23 cellular contexts compared by ENCODE assay signal in genomic region chr5:181037365-181037861, GRCh38. TPM values are rescaled to one million over a fixed set of nuclear protein-coding genes. Genes with fewer than 3 reads are reported as not detected.
DNase-seq lines count a peak whose midpoint lies in the region; ATAC-seq and TF ChIP-seq lines count a peak whose summit lies in the region.
"Had no signal": no experiment of that assay in that cellular context is flagged by ENCODE, and none has a peak within 500 bp of the region (broad histone marks: within the 10 kb centered on the region; RNA-seq: fewer than 3 reads in every experiment).

No MANE protein-coding gene starts in this region.

- no peaks in the 10 kb centered on the region for H3K9me3 Mint-ChIP-seq in CD4-positive, alpha-beta T cell
- H3K9me3 Mint-ChIP-seq: CD8-positive, alpha-beta memory T cell had no signal

- H2AFZ ChIP-seq in GM23248 = no peak overlapping the region

- H3K27ac Mint-ChIP-seq in CD4-positive, alpha-beta T cell = no peak overlapping the region
- H3K27ac Mint-ChIP-seq: activated T-cell treated with anti-CD3 and anti-CD28 coated beads, Interleukin-2, amount 50 U/mL, for 72 hours had no signal

- no peaks in the 10 kb centered on the region for H3K9me2 ChIP-seq in GM23248 (ENCODE audit: insufficient read depth)
- H3K9me2 ChIP-seq: SK-N-SH had no signal

- H3K36me3 Mint-ChIP-seq in CD4-positive, alpha-beta T cell (ENCODE audit: low read depth) = no peaks in the 10 kb centered on the region
- H3K36me3 Mint-ChIP-seq: CD8-positive, alpha-beta memory T cell; naive B cell had no signal

- WGBS in GM23248 (ENCODE audit: low coverage in 1 of 2, low lambda C conversion rate in 2 of 2, missing lambda C conversion rate in 2 of 2), 2 experiments = 30 to 34% methylated on average over 4 of the region's 4 CpGs

- ATAC-seq in lower lobe of right lung = peak; percentile 25 to 27
- ATAC-seq in CD4-positive, alpha-beta T cell (ENCODE audit: poor library complexity) = no peak
- ATAC-seq: activated T-cell treated with anti-CD3 and anti-CD28 coated beads, Interleukin-2, amount 50 U/mL, for 72 hours; left lung had no signal

- no TSS peak for BruUV-seq in A673 (replicated peaks; lab: Mats Ljungman, UMichigan)

- POLR2A ChIA-PET in A673 (lab: Charles Lee; ENCODE audit: low non-redundant PET) = no interaction called here
- POLR2A ChIA-PET in HEK293 (lab: Yijun Ruan, JAX) = no interaction called here
- POLR2A ChIA-PET in CD4-positive, alpha-beta T cell (lab: Charles Lee) = no interaction called here

- no peaks in the 10 kb centered on the region for H3K79me2 ChIP-seq in GM23248 (ENCODE audit: insufficient read depth)

- H3K27ac ChIP-seq in A673 (ENCODE audit: low read depth, low read length, poor library complexity, severe bottlenecking) (no peak overlapping the region), HEK293 (ENCODE audit: extremely low read depth, low read depth, low read length) (no peak overlapping the region), lower lobe of right lung (no peak overlapping the region), GM23248 (no peak overlapping the region)
- no peak overlapping the region for H3K27ac ChIP-seq in CD4-positive, alpha-beta T cell (ENCODE audit: low read depth, low read length)
- H3K27ac ChIP-seq: left lung, stomach, vagina had no signal

- peaks cover 34% of the 10 kb centered on the region for H3K27me3 Mint-ChIP-seq in CD4-positive, alpha-beta T cell

- H3K4me3 Mint-ChIP-seq in CD4-positive, alpha-beta T cell = no peak overlapping the region
- H3K4me3 Mint-ChIP-seq: activated T-cell treated with anti-CD3 and anti-CD28 coated beads, Interleukin-2, amount 50 U/mL, for 72 hours; CD8-positive, alpha-beta memory T cell; naive B cell had no signal

- DNase-seq in A673 (ENCODE audit: low spot score) (peak; percentile 22), cerebellar cortex (ENCODE audit: low spot score) (peak; percentile 42), lower lobe of right lung (no peak), NCI-H1417 (lab: John Stamatoyannopoulos, UW) (no peak), COR-L47 (lab: John Stamatoyannopoulos, UW) (no peak), GM23248 (no peak)
- DNase-seq in CD4-positive, alpha-beta T cell = no peak
- DNase-seq: activated T-cell treated with anti-CD3 and anti-CD28 coated beads, Interleukin-2, amount 50 U/mL, for 72 hours; CD8-positive, alpha-beta memory T cell; GOT3; left lung; MG63; naive B cell; NCI-H187; NCI-H524 treated with DMSO at 0.1 percent for 48 hours; OCI-M1; SK-N-SH; stomach had no signal

- H3K4me3 ChIP-seq in A673 (ENCODE audit: low read depth, low read length, poor library complexity, severe bottlenecking) (no peak overlapping the region), HEK293 (ENCODE audit: low read depth, low read length) (no peak overlapping the region), lower lobe of right lung (no peak overlapping the region), GM23248 (no peak overlapping the region)
- H3K4me3 ChIP-seq: left lung, MG63, stomach, vagina had no signal

- in situ Hi-C loops in GM23248 (cut with MboI) = loop anchor here (25.0 kb wide), 3 partner anchors 100 to 900 kb away; no protein-coding TSS in a partner anchor

- H3K36me3 ChIP-seq in A673 (ENCODE audit: insufficient read depth, low read length, poor library complexity, severe bottlenecking) (no peaks in the 10 kb centered on the region), HEK293 (ENCODE audit: control insufficient read depth in 2 of 2, insufficient read depth in 1 of 2, low read length in 2 of 2) (no peaks in the 10 kb centered on the region), lower lobe of right lung (no peaks in the 10 kb centered on the region), GM23248 (ENCODE audit: low read depth) (no peaks in the 10 kb centered on the region)
- H3K36me3 ChIP-seq: left lung, MG63, stomach, vagina had no signal

- no peaks in the 10 kb centered on the region for H3F3A ChIP-seq in GM23248 (ENCODE audit: insufficient read depth)

- H3K27me3 ChIP-seq in A673 (replicated peaks; ENCODE audit: insufficient read depth, low read depth, low read length, poor library complexity) = peaks cover 34% of the 10 kb centered on the region
- peaks cover 13% of the 10 kb centered on the region for H3K27me3 ChIP-seq in lower lobe of right lung (ENCODE audit: low read depth)
- peaks cover 18% of the 10 kb centered on the region for H3K27me3 ChIP-seq in CD4-positive, alpha-beta T cell (ENCODE audit: control insufficient read depth, insufficient read depth, low read length)
- peaks cover 27% of the 10 kb centered on the region for H3K27me3 ChIP-seq in GM23248 (replicated peaks; ENCODE audit: insufficient read depth)
- H3K27me3 ChIP-seq: vagina had no signal

- H3K4me2 ChIP-seq in GM23248 (ENCODE audit: unreplicated experiment) = no peak overlapping the region
- H3K4me2 ChIP-seq: SK-N-SH had no signal

- CTCF ChIA-PET in A673 (lab: Charles Lee) = no interaction called here
- CTCF ChIA-PET in HEK293 (lab: Yijun Ruan, JAX) = no interaction called here
- CTCF ChIA-PET in CD4-positive, alpha-beta T cell (lab: Charles Lee) = no interaction called here

- H3K9me3 ChIP-seq in A673 (ENCODE audit: low read depth, low read length, poor library complexity, severe bottlenecking) (no peaks in the 10 kb centered on the region), HEK293 (ENCODE audit: control insufficient read depth, insufficient read depth, low read depth, low read length) (no peaks in the 10 kb centered on the region), lower lobe of right lung (no peaks in the 10 kb centered on the region), GM23248 (ENCODE audit: low read depth) (no peaks in the 10 kb centered on the region)
- H3K9me3 ChIP-seq in CD4-positive, alpha-beta T cell (ENCODE audit: control insufficient read depth, low read length) = no peaks in the 10 kb centered on the region
- H3K9me3 ChIP-seq: left lung, SK-N-SH, vagina had no signal

- H4K20me1 ChIP-seq in GM23248 (ENCODE audit: insufficient read depth) = no peaks in the 10 kb centered on the region

- intact Hi-C loops in A673 (cut with micrococcal nuclease; ENCODE audit: unreplicated experiment) = no loop called here
- intact Hi-C loops in lower lobe of right lung (cut with DNase I) = no loop called here
- intact Hi-C loops in CD4-positive, alpha-beta T cell (cut with DNase I, micrococcal nuclease) = no loop called here

- TF ChIP-seq CTCF in A673 (conservative IDR thresholded peaks at IDR 0.05; ENCODE audit: low read depth, low read length) (no peak), HEK293 (tag by site-specific recombination; IDR thresholded peaks at IDR 0.05) (no peak), lower lobe of right lung (IDR thresholded peaks at IDR 0.05) (no peak)
- no peak for TF ChIP-seq CTCF in CD4-positive, alpha-beta T cell (IDR thresholded peaks at IDR 0.05)

- H3K4me1 ChIP-seq in A673 (ENCODE audit: insufficient read depth, low read length, poor library complexity, severe bottlenecking) (no peaks in the 10 kb centered on the region), HEK293 (ENCODE audit: control insufficient read depth, insufficient read depth, low read length) (no peaks in the 10 kb centered on the region), lower lobe of right lung (no peaks in the 10 kb centered on the region), GM23248 (ENCODE audit: insufficient read depth) (no peaks in the 10 kb centered on the region)
- H3K4me1 ChIP-seq: left lung, stomach, vagina had no signal

- no peak overlapping the region for H3K9ac ChIP-seq in GM23248
- H3K9ac ChIP-seq: SK-N-SH had no signal

- no peaks in the 10 kb centered on the region for H3K4me1 Mint-ChIP-seq in CD4-positive, alpha-beta T cell (ENCODE audit: low read depth)
- H3K4me1 Mint-ChIP-seq: CD8-positive, alpha-beta memory T cell had no signal

TF ChIP-seq in HEK293, 187 proteins besides CTCF, POLR2A, EP300 and RAD21:
- TF ChIP-seq ZIC2 (tag by site-specific recombination; IDR thresholded peaks at IDR 0.05) = peak; percentile 49
- TF ChIP-seq ZNF311 (tag by site-specific recombination; IDR thresholded peaks at IDR 0.05; ENCODE audit: borderline replicate concordance) = no peak
- TF ChIP-seq ZFHX2 (tag by site-specific recombination; conservative IDR thresholded peaks at IDR 0.05) = peak; percentile 86
- TF ChIP-seq ZBTB48 (tag by site-specific recombination; IDR thresholded peaks at IDR 0.05) = peak; percentile 46; the same call in 1 of the 2 replicates
- TF ChIP-seq ZBTB20 (tag by site-specific recombination; IDR thresholded peaks at IDR 0.05) = peak; percentile 38; the same call in 1 of the 2 replicates
- peak; percentile 93 for TF ChIP-seq EGR2 (tag by site-specific recombination; IDR thresholded peaks at IDR 0.05; ENCODE audit: low read depth)
- no peak for TF ChIP-seq ZBTB17 (tag by site-specific recombination; IDR thresholded peaks at IDR 0.05)
- peak; percentile 38; the same call in 1 of the 2 replicates for TF ChIP-seq SP2 (tag by site-specific recombination; IDR thresholded peaks at IDR 0.05)
- no peak for TF ChIP-seq ZNF76 (tag by site-specific recombination; IDR thresholded peaks at IDR 0.05; ENCODE audit: borderline replicate concordance, low read depth)
- no peak for TF ChIP-seq ZNF639 (tag by site-specific recombination; IDR thresholded peaks at IDR 0.05)
- peak; percentile 27; the same call in 1 of the 2 replicates for TF ChIP-seq GLIS1 (tag by site-specific recombination; IDR thresholded peaks at IDR 0.05)
TF ChIP-seq in HEK293: peak in this region for 7.

RNA-seq across cellular contexts. Expression of gene BTNL9, which starts 2.7 kb away (rescaled TPM):
- not detected in 2 replicates for total RNA-seq in A673 (2021)
- 125 TPM for total RNA-seq in lower lobe of right lung
- not detected for total RNA-seq in CD4-positive, alpha-beta T cell
- total RNA-seq in GM23248 (2014; rRNA removed; shearing (Covaris generic)) = not detected in 2 replicates
- not detected in 2 replicates for polyA plus RNA-seq in GM23248 (2016; fragmentation: Nextera tagmentation; extraction: Ambion mirVana)
- total RNA-seq: CD8-positive, alpha-beta memory T cell; fibroblast of lung had no signal
- polyA plus RNA-seq: AG04450; CD8-positive, alpha-beta memory T cell; fibroblast of lung; SK-N-SH had no signal

RNA-seq across cellular contexts. Expression of gene BTNL3, which starts 48.8 kb away (rescaled TPM):
- not detected in 2 replicates for total RNA-seq in A673 (2021)
- total RNA-seq in lower lobe of right lung = not detected
- total RNA-seq in CD4-positive, alpha-beta T cell = not detected
- not detected in 2 replicates for total RNA-seq in GM23248 (2014; rRNA removed; shearing (Covaris generic))
- polyA plus RNA-seq in GM23248 (2016; fragmentation: Nextera tagmentation; extraction: Ambion mirVana) = not detected in 2 replicates
- total RNA-seq: CD8-positive, alpha-beta memory T cell; fibroblast of lung; pulmonary artery endothelial cell; vagina had no signal
- polyA plus RNA-seq: AG04450; CD8-positive, alpha-beta memory T cell; fibroblast of lung; SK-N-SH had no signal

Comparison
In these comparisons a context has a peak if more than half of its experiments do, and no peak if none do; other contexts are left out.
1. DNase-seq: peak in A673 (single experiment) and cerebellar cortex (single experiment); none in lower lobe of right lung (single experiment), NCI-H1417 (0 of 3), CD4-positive, alpha-beta T cell (0 of 10), COR-L47 (single experiment) and GM23248 (single experiment).
2. RNA of gene BTNL9, which starts 2.7 kb away (total RNA-seq): 125 TPM in lower lobe of right lung (single experiment); not detected in A673, not detected in CD4-positive, alpha-beta T cell and not detected in GM23248; every median in the first group is over 100 times any median in the second.